1 cellular context compared by ENCODE assay signal in genomic region chr7:127585044-127585953, GRCh38.
A peak's percentile ranks its signal among the peaks of the same experiment; 100 is the strongest.
TF ChIP-seq lines count a peak whose summit lies in the region.

Gene GCC1 (minus strand): TSS chr7:127585596. CDS start chr7:127585182, 414 bp downstream.

TF ChIP-seq in HepG2, 621 proteins besides CTCF, POLR2A, EP300 and RAD21 (continued from another document and continues in another):
- TF ChIP-seq ZNF407 (CRISPR knock-in tag; IDR thresholded peaks at IDR 0.05; ENCODE audit: not compliant biosample characterization): peak; percentile 30
- no peak for TF ChIP-seq ZFYVE20 (CRISPR knock-in tag; IDR thresholded peaks at IDR 0.05; ENCODE audit: borderline replicate concordance, low read depth)
- TF ChIP-seq GZF1 (CRISPR knock-in tag; IDR thresholded peaks at IDR 0.05): 0 out of 2 replicates have a peak, but pooled peaks have one; percentile 44
- TF ChIP-seq THYN1 (CRISPR knock-in tag; IDR thresholded peaks at IDR 0.05; ENCODE audit: borderline replicate concordance, low read depth): no peak
- no peak for TF ChIP-seq RFX3 (CRISPR knock-in tag; IDR thresholded peaks at IDR 0.05)
- TF ChIP-seq HMGXB4 (CRISPR knock-in tag; IDR thresholded peaks at IDR 0.05; ENCODE audit: borderline replicate concordance in 1 of 2, low read depth in 1 of 2): peak; percentile 56 to 74; a peak in 3 of 4 replicates
- TF ChIP-seq ZNF598 (CRISPR knock-in tag; IDR thresholded peaks at IDR 0.05; ENCODE audit: borderline replicate concordance): peak; percentile 21; the same call in 1 of the 2 replicates
- TF ChIP-seq PREB (CRISPR knock-in tag; IDR thresholded peaks at IDR 0.05): no peak
- peak; percentile 74 for TF ChIP-seq HIVEP1 (CRISPR knock-in tag; IDR thresholded peaks at IDR 0.05)
- no peak for TF ChIP-seq ZNF766 (CRISPR knock-in tag; IDR thresholded peaks at IDR 0.05; ENCODE audit: borderline replicate concordance)
- TF ChIP-seq ZFP37 (CRISPR knock-in tag; IDR thresholded peaks at IDR 0.05; ENCODE audit: borderline replicate concordance): no peak
- no peak for TF ChIP-seq ZNF557 (CRISPR knock-in tag; IDR thresholded peaks at IDR 0.05)
- TF ChIP-seq ZNF558 (CRISPR knock-in tag; IDR thresholded peaks at IDR 0.05; ENCODE audit: borderline replicate concordance): peak; percentile 62; the same call in 1 of the 2 replicates
- no peak for TF ChIP-seq CEBPB (IDR thresholded peaks at IDR 0.05; ENCODE audit: borderline replicate concordance, low read depth, low read length)
- no peak for TF ChIP-seq KLF15 (CRISPR knock-in tag; IDR thresholded peaks at IDR 0.05; ENCODE audit: borderline replicate concordance)
- TF ChIP-seq, protein P1, sequence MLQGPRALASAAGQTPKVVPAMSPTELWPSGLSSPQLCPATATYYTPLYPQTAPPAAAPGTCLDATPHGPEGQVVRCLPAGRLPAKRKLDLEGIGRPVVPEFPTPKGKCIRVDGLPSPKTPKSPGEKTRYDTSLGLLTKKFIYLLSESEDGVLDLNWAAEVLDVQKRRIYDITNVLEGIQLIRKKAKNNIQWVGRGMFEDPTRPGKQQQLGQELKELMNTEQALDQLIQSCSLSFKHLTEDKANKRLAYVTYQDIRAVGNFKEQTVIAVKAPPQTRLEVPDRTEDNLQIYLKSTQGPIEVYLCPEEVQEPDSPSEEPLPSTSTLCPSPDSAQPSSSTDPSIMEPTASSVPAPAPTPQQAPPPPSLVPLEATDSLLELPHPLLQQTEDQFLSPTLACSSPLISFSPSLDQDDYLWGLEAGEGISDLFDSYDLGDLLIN (CRISPR knock-in tag; IDR thresholded peaks at IDR 0.05; ENCODE audit: borderline replicate concordance): no peak
- TF ChIP-seq ZBTB8A (CRISPR knock-in tag; IDR thresholded peaks at IDR 0.05; ENCODE audit: borderline replicate concordance, low read depth): no peak
- TF ChIP-seq IRX3 (CRISPR knock-in tag; IDR thresholded peaks at IDR 0.05; ENCODE audit: borderline replicate concordance, low read depth): no peak
- TF ChIP-seq ATF3 (CRISPR knock-in tag; IDR thresholded peaks at IDR 0.05): no peak; the same call in 1 of the 2 replicates
- no peak for TF ChIP-seq EEA1 (CRISPR knock-in tag; IDR thresholded peaks at IDR 0.05; ENCODE audit: borderline replicate concordance)
- no peak; the same call in 1 of the 2 replicates for TF ChIP-seq MEIS1 (CRISPR knock-in tag; IDR thresholded peaks at IDR 0.05; ENCODE audit: borderline replicate concordance)
- TF ChIP-seq ZNF790 (CRISPR knock-in tag; IDR thresholded peaks at IDR 0.05; ENCODE audit: borderline replicate concordance): no peak
- peak; percentile 90 for TF ChIP-seq KDM5A (IDR thresholded peaks at IDR 0.05; ENCODE audit: borderline replicate concordance, low read length)
- TF ChIP-seq ZNF605 (CRISPR knock-in tag; IDR thresholded peaks at IDR 0.05): no peak
- peak; percentile 77; the same call in 1 of the 2 replicates for TF ChIP-seq KMT2B (CRISPR knock-in tag; IDR thresholded peaks at IDR 0.05)
- no peak for TF ChIP-seq ZNF674 (CRISPR knock-in tag; IDR thresholded peaks at IDR 0.05; ENCODE audit: low read depth)
- no peak for TF ChIP-seq SMARCE1 (IDR thresholded peaks at IDR 0.05; ENCODE audit: borderline replicate concordance)
- TF ChIP-seq SMARCC2 (IDR thresholded peaks at IDR 0.05): no peak
- no peak for TF ChIP-seq HDAC2 (CRISPR knock-in tag; IDR thresholded peaks at IDR 0.05)
- no peak; the same call in 1 of the 2 replicates for TF ChIP-seq ZNF891 (CRISPR knock-in tag; IDR thresholded peaks at IDR 0.05)
- TF ChIP-seq PRMT3 (CRISPR knock-in tag; IDR thresholded peaks at IDR 0.05; ENCODE audit: borderline replicate concordance, low read depth): no peak
- TF ChIP-seq, protein P2, sequence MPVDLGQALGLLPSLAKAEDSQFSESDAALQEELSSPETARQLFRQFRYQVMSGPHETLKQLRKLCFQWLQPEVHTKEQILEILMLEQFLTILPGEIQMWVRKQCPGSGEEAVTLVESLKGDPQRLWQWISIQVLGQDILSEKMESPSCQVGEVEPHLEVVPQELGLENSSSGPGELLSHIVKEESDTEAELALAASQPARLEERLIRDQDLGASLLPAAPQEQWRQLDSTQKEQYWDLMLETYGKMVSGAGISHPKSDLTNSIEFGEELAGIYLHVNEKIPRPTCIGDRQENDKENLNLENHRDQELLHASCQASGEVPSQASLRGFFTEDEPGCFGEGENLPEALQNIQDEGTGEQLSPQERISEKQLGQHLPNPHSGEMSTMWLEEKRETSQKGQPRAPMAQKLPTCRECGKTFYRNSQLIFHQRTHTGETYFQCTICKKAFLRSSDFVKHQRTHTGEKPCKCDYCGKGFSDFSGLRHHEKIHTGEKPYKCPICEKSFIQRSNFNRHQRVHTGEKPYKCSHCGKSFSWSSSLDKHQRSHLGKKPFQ (CRISPR knock-in tag; IDR thresholded peaks at IDR 0.05; ENCODE audit: insufficient replicate concordance): peak; percentile 61
- peak; percentile 80 for TF ChIP-seq FOXC1 (CRISPR knock-in tag; IDR thresholded peaks at IDR 0.05; ENCODE audit: borderline replicate concordance)
- TF ChIP-seq, protein P3, sequence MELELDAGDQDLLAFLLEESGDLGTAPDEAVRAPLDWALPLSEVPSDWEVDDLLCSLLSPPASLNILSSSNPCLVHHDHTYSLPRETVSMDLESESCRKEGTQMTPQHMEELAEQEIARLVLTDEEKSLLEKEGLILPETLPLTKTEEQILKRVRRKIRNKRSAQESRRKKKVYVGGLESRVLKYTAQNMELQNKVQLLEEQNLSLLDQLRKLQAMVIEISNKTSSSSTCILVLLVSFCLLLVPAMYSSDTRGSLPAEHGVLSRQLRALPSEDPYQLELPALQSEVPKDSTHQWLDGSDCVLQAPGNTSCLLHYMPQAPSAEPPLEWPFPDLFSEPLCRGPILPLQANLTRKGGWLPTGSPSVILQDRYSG (CRISPR knock-in tag; IDR thresholded peaks at IDR 0.05): no peak
- TF ChIP-seq FOXK2 (IDR thresholded peaks at IDR 0.05): no peak
- no peak for TF ChIP-seq ATAD3A (CRISPR knock-in tag; IDR thresholded peaks at IDR 0.05)
- TF ChIP-seq ZBTB7A (CRISPR knock-in tag; IDR thresholded peaks at IDR 0.05): 0 out of 2 replicates have a peak, but pooled peaks have one; percentile 14
- TF ChIP-seq SNAI1 (CRISPR knock-in tag; IDR thresholded peaks at IDR 0.05; ENCODE audit: borderline replicate concordance): no peak
- TF ChIP-seq JUND (CRISPR knock-in tag; IDR thresholded peaks at IDR 0.05): no peak
- TF ChIP-seq, protein P4, sequence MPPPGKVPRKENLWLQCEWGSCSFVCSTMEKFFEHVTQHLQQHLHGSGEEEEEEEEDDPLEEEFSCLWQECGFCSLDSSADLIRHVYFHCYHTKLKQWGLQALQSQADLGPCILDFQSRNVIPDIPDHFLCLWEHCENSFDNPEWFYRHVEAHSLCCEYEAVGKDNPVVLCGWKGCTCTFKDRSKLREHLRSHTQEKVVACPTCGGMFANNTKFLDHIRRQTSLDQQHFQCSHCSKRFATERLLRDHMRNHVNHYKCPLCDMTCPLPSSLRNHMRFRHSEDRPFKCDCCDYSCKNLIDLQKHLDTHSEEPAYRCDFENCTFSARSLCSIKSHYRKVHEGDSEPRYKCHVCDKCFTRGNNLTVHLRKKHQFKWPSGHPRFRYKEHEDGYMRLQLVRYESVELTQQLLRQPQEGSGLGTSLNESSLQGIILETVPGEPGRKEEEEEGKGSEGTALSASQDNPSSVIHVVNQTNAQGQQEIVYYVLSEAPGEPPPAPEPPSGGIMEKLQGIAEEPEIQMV (CRISPR knock-in tag; IDR thresholded peaks at IDR 0.05; ENCODE audit: low read depth): 0 out of 2 replicates have a peak, but pooled peaks have one; percentile 68
- TF ChIP-seq CREBL2 (CRISPR knock-in tag; IDR thresholded peaks at IDR 0.05; ENCODE audit: borderline replicate concordance): no peak
- no peak for TF ChIP-seq ZNF75D (CRISPR knock-in tag; IDR thresholded peaks at IDR 0.05; ENCODE audit: borderline replicate concordance)
- TF ChIP-seq ZSCAN31 (CRISPR knock-in tag; IDR thresholded peaks at IDR 0.05; ENCODE audit: low read depth): peak; percentile 76
- peak; percentile 83; the same call in 1 of the 2 replicates for TF ChIP-seq ZNF550 (CRISPR knock-in tag; IDR thresholded peaks at IDR 0.05; ENCODE audit: borderline replicate concordance)
- TF ChIP-seq PATZ1 (CRISPR knock-in tag; IDR thresholded peaks at IDR 0.05): peak; percentile 22; the same call in 1 of the 2 replicates
